In the genomic region with DNA sequence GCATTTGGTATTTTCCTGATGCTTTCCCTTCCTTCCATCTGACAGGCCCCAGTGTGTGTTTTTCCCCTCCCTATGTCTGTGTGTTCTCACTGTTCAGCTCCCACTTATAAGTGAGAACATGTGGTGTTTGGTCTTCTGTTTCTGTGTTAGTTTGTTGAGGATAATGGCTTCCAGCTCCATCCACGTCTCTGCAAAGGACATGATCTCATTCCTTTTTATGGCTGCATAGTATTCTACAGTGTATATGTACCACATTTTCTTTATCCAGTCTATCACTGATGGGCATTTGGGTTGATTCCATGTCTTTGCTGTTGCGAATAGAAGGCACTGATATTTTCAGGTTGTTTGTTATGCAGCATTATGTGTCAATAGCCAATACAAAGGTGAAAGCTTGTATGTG, we compare ENCODE assay signal across 15 cellular contexts. TPM values are rescaled to one million over a fixed set of nuclear protein-coding genes. Genes with fewer than 3 reads are reported as not detected.
"Had no signal": no experiment of that assay in that cellular context is flagged by ENCODE, and none has a peak within 500 bp of the region (broad histone marks: within the 10 kb centered on the region; RNA-seq: fewer than 3 reads in every experiment).

No MANE protein-coding gene starts in this region.

RNA-seq across cellular contexts. Expression of a gene that starts 42.3 kb away (rescaled TPM):
- total RNA-seq: activated B cell treated with CpG ODN at 0.5 μM for 24 hours; activated CD4-positive, alpha-beta memory T cell treated with anti-CD3 and anti-CD28 coated beads for 36 hours; activated CD4-positive, alpha-beta memory T cell treated with anti-CD3 and anti-CD28 coated beads, Interleukin-2, amount 10 ng/mL, durations not matched to agents 7 days and 5 days; activated CD4-positive, alpha-beta T cell treated with anti-CD3 and anti-CD28 coated beads for 36 hours; activated CD4-positive, alpha-beta T cell treated with anti-CD3 and anti-CD28 coated beads, Interleukin-2, amount 10 ng/mL, durations not matched to agents 24 days and 14 days; activated CD4-positive, alpha-beta T cell treated with anti-CD3 and anti-CD28 coated beads, Interleukin-2, amount 10 ng/mL, durations not matched to agents 7 days and 5 days; activated CD8-positive, alpha-beta memory T cell treated with anti-CD3 and anti-CD28 coated beads for 36 hours; activated CD8-positive, alpha-beta memory T cell treated with anti-CD3 and anti-CD28 coated beads, Interleukin-2, amount 10 ng/mL, durations not matched to agents 7 days and 5 days; activated CD8-positive, alpha-beta T cell treated with anti-CD3 and anti-CD28 coated beads for 36 hours; activated CD8-positive, alpha-beta T cell treated with anti-CD3 and anti-CD28 coated beads, Interleukin-2, amount 10 ng/mL, durations not matched to agents 7 days and 5 days; T-cell; T-helper 1 cell treated with Interleukin-12 subunit alpha and Interleukin-12 subunit beta and Interleukin-4 antibody, amounts not matched to agents 30 ng/mL and 1 ng/mL, for 36 hours; T-helper 17 cell; T-helper 2 cell treated with Interferon-gamma antibody and Interleukin-4, amounts not matched to agents 100 ng/mL and 5 ng/mL, for 36 hours; WTC11 had no signal
